ENCODE assay signal across 10 cellular contexts in genomic region chr22:28029201-28029948, GRCh38.
DNase-seq lines count a peak whose midpoint lies in the region; ATAC-seq and TF ChIP-seq lines count a peak whose summit lies in the region.
"Had no signal": no experiment of that assay in that cellular context is flagged by ENCODE, and none has a peak within 500 bp of the region (broad histone marks: within the 10 kb centered on the region; RNA-seq: fewer than 3 reads in every experiment).

No MANE protein-coding gene starts in this region.

- H3K9me3 ChIP-seq in esophagus squamous epithelium (no peaks in the 10 kb centered on the region), psoas muscle (no peaks in the 10 kb centered on the region)
- H3K9me3 ChIP-seq: SJCRH30 had no signal

- CTCF ChIA-PET in GM10248 (lab: Yijun Ruan, JAX): interaction anchor here (1.1 to 3.6 kb wide), 5 partner anchors 10 to 412 kb away, joined by 3 to 22 read pairs (median 3); no protein-coding TSS in a partner anchor

- H3K27me3 ChIP-seq in esophagus squamous epithelium: no peaks in the 10 kb centered on the region
- no peaks in the 10 kb centered on the region for H3K27me3 ChIP-seq in psoas muscle (ENCODE audit: insufficient read depth in 3 of 3, low read length in 2 of 3)
- H3K27me3 ChIP-seq: SJCRH30 had no signal

- TF ChIP-seq POLR2A in esophagus squamous epithelium (IDR thresholded peaks at IDR 0.05): no peak

- H3K27ac ChIP-seq in esophagus squamous epithelium (peak overlapping the region; percentile 7 to 76 (median 64)), psoas muscle (peak overlapping the region; percentile 26)
- H3K27ac ChIP-seq: SJCRH30 had no signal

- TF ChIP-seq CTCF in esophagus squamous epithelium (IDR thresholded peaks at IDR 0.05) (no peak), psoas muscle (IDR thresholded peaks at IDR 0.05) (no peak), GM10248 (IDR thresholded peaks at IDR 0.05; ENCODE audit: control extremely low read depth, extremely low read depth, low read depth, missing control alignments) (no peak)

- ATAC-seq in psoas muscle: peak; percentile 31 to 53 (median 40)
- no peak for ATAC-seq in HG02938 (IDR thresholded peaks at IDR 0.05; ENCODE audit: unreplicated experiment)
- ATAC-seq in GM19467 (IDR thresholded peaks at IDR 0.05; ENCODE audit: unreplicated experiment): no peak
- ATAC-seq: GM12878 had no signal

- no peaks in the 10 kb centered on the region for H3K36me3 ChIP-seq in esophagus squamous epithelium
- H3K36me3 ChIP-seq in psoas muscle (ENCODE audit: insufficient read depth in 1 of 2, low read depth in 1 of 2): no peaks in the 10 kb centered on the region
- H3K36me3 ChIP-seq: SJCRH30 had no signal

- WGBS in esophagus squamous epithelium, 2 donors: 33 to 43% methylated on average over 4 of the region's 6 CpGs
- WGBS in psoas muscle, 3 donors: 21 to 35% (median 25%) methylated on average over 6 of the region's 6 CpGs

- DNase-seq in H4 (ENCODE audit: low spot score) (peak; percentile 33), NCI-H345 treated with DMSO at 0.1 percent for 48 hours (lab: John Stamatoyannopoulos, UW; ENCODE audit: unreplicated experiment) (peak; percentile 84), esophagus squamous epithelium (lab: John Stamatoyannopoulos, UW) (no peak), psoas muscle (peak; percentile 41 to 63), GM10248 (ENCODE audit: extremely low spot score) (no peak)
- DNase-seq in activated T-cell treated with anti-CD3 and anti-CD28 coated beads, Interleukin-2, amount 50 U/mL, for 1 hour: no peak
- DNase-seq: SJCRH30 had no signal

- intact Hi-C loops in esophagus squamous epithelium (cut with DNase I): loop anchor here (10.0 kb wide), 1 partner anchor 565 kb away; no protein-coding TSS in a partner anchor
- intact Hi-C loops in psoas muscle (cut with DNase I): loop anchor here (10.0 kb wide), 2 partner anchors 85 to 565 kb away; no protein-coding TSS in a partner anchor

- POLR2A ChIA-PET in GM10248 (lab: Yijun Ruan, JAX): no interaction called here

- peaks cover 30 to 79% (median 31%) of the 10 kb centered on the region in 3 donors for H3K4me1 ChIP-seq in esophagus squamous epithelium
- peaks cover 83% of the 10 kb centered on the region for H3K4me1 ChIP-seq in psoas muscle

- no peak overlapping the region for H3K4me3 ChIP-seq in esophagus squamous epithelium
- no peak overlapping the region for H3K4me3 ChIP-seq in psoas muscle
- H3K4me3 ChIP-seq: GM12878, SJCRH30 had no signal

Comparison
In these comparisons a context has a peak if more than half of its experiments do, and no peak if none do; other contexts are left out.
1. DNase-seq: peak in H4 (single experiment), NCI-H345 treated with DMSO at 0.1 percent for 48 hours (single experiment) and psoas muscle (2 of 2); none in esophagus squamous epithelium (single experiment), GM10248 (single experiment) and activated T-cell treated with anti-CD3 and anti-CD28 coated beads, Interleukin-2, amount 50 U/mL, for 1 hour (single experiment).
2. ATAC-seq: peak in psoas muscle (4 of 4); none in HG02938 (single experiment) and GM19467 (single experiment).